Comparison of ENCODE assay signal across 1 cellular context in genomic region chr3:185129051-185129450, GRCh38.
TF ChIP-seq lines count a peak whose summit lies in the region.

No MANE protein-coding gene starts in this region.

TF ChIP-seq in HepG2, 621 proteins besides CTCF, POLR2A, EP300 and RAD21:
- TF ChIP-seq, protein P1, sequence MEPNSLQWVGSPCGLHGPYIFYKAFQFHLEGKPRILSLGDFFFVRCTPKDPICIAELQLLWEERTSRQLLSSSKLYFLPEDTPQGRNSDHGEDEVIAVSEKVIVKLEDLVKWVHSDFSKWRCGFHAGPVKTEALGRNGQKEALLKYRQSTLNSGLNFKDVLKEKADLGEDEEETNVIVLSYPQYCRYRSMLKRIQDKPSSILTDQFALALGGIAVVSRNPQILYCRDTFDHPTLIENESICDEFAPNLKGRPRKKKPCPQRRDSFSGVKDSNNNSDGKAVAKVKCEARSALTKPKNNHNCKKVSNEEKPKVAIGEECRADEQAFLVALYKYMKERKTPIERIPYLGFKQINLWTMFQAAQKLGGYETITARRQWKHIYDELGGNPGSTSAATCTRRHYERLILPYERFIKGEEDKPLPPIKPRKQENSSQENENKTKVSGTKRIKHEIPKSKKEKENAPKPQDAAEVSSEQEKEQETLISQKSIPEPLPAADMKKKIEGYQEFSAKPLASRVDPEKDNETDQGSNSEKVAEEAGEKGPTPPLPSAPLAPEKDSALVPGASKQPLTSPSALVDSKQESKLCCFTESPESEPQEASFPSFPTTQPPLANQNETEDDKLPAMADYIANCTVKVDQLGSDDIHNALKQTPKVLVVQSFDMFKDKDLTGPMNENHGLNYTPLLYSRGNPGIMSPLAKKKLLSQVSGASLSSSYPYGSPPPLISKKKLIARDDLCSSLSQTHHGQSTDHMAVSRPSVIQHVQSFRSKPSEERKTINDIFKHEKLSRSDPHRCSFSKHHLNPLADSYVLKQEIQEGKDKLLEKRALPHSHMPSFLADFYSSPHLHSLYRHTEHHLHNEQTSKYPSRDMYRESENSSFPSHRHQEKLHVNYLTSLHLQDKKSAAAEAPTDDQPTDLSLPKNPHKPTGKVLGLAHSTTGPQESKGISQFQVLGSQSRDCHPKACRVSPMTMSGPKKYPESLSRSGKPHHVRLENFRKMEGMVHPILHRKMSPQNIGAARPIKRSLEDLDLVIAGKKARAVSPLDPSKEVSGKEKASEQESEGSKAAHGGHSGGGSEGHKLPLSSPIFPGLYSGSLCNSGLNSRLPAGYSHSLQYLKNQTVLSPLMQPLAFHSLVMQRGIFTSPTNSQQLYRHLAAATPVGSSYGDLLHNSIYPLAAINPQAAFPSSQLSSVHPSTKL (CRISPR knock-in tag; IDR thresholded peaks at IDR 0.05): peak; percentile 31; the same call in 1 of the 2 replicates
- TF ChIP-seq SOX5 (CRISPR knock-in tag; IDR thresholded peaks at IDR 0.05; ENCODE audit: borderline replicate concordance): peak; percentile 92
- no peak for TF ChIP-seq NCOA5 (CRISPR knock-in tag; IDR thresholded peaks at IDR 0.05)
- no peak for TF ChIP-seq SOX6 (IDR thresholded peaks at IDR 0.05)
- peak; percentile 83 for TF ChIP-seq SOX6 (CRISPR knock-in tag; IDR thresholded peaks at IDR 0.05)
- TF ChIP-seq SOX13 (IDR thresholded peaks at IDR 0.05): peak; percentile 74
- TF ChIP-seq SOX13 (CRISPR knock-in tag; conservative IDR thresholded peaks at IDR 0.05 in 1 of 2, IDR thresholded peaks at IDR 0.05 in 1 of 2): peak in 1 of 2 experiments; percentile 94; a peak in 2 of 4 replicates
- peak; percentile 30; the same call in 1 of the 2 replicates for TF ChIP-seq CEBPG (CRISPR knock-in tag; IDR thresholded peaks at IDR 0.05)
- no peak for TF ChIP-seq ZNF292 (CRISPR knock-in tag; IDR thresholded peaks at IDR 0.05; ENCODE audit: borderline replicate concordance, low read depth)
- 0 out of 2 replicates have a peak, but pooled peaks have one; percentile 9 for TF ChIP-seq CEBPB (IDR thresholded peaks at IDR 0.05; ENCODE audit: borderline replicate concordance, low read depth, low read length)
